In the genomic region with DNA sequence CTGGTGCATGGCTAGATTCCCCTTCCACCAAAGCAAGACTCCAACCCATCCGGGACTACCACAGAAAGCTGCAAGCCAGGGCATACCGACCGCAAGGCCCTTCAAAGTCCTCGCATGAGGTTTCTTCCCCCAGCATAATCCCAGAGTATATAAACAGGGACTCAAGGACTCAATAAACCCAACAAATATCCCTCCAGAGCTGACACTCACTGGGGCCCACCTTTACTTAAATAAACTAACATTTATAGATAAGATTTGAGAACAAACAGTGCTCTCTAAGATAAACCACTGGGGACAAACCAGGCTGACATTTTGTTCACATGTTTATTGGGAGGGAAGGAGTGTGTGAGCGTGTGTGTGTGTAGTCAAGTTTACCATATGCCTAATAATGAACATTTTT, we compare ENCODE assay signal across 17 cellular contexts.
DNase-seq lines count a peak whose midpoint lies in the region; ATAC-seq, FAIRE-seq and TF ChIP-seq lines count a peak whose summit lies in the region.
"Had no signal": no experiment of that assay in that cellular context is flagged by ENCODE, and none has a peak within 500 bp of the region (broad histone marks: within the 10 kb centered on the region; RNA-seq: fewer than 3 reads in every experiment).

No MANE protein-coding gene starts in this region.

- ATAC-seq in activated T-cell treated with anti-CD3 and anti-CD28 coated beads, Interleukin-2, amount 50 U/mL, for 72 hours (replicated peaks in 1 of 2): no peak
- ATAC-seq: A549 had no signal

- H3K27me3 Mint-ChIP-seq in astrocyte (ENCODE audit: low read depth, unreplicated experiment): no peaks in the 10 kb centered on the region
- H3K27me3 Mint-ChIP-seq in activated T-cell treated with anti-CD3 and anti-CD28 coated beads, Interleukin-2, amount 50 U/mL, for 72 hours (ENCODE audit: low read depth): no peaks in the 10 kb centered on the region
- peaks cover 4% of the 10 kb centered on the region for H3K27me3 Mint-ChIP-seq in activated naive CD4-positive, alpha-beta T cell treated with anti-CD3 and anti-CD28 coated beads for 36 hours (ENCODE audit: low read depth)

- H3K9ac ChIP-seq in astrocyte (ENCODE audit: low read length): no peak overlapping the region

- CTCF ChIA-PET in HEK293 (lab: Yijun Ruan, JAX): no interaction called here
- CTCF ChIA-PET in activated naive CD4-positive, alpha-beta T cell treated with anti-CD3 and anti-CD28 coated beads for 36 hours (lab: Charles Lee): no interaction called here

- H2AFZ ChIP-seq in ACC112 (ENCODE audit: low read length, unreplicated experiment) (no peak overlapping the region), astrocyte (ENCODE audit: low read depth, low read length) (no peak overlapping the region), osteoblast (ENCODE audit: low read length) (no peak overlapping the region)

- H4K20me1 ChIP-seq in astrocyte (ENCODE audit: insufficient read depth, low read length) (no peaks in the 10 kb centered on the region), osteoblast (ENCODE audit: insufficient read depth, low read length) (no peaks in the 10 kb centered on the region)

- peaks cover 2% of the 10 kb centered on the region for H3K9me3 Mint-ChIP-seq in astrocyte (ENCODE audit: unreplicated experiment)
- peaks cover 10 to 14% of the 10 kb centered on the region in 2 donors for H3K9me3 Mint-ChIP-seq in activated T-cell treated with anti-CD3 and anti-CD28 coated beads, Interleukin-2, amount 50 U/mL, for 72 hours
- H3K9me3 Mint-ChIP-seq in activated naive CD4-positive, alpha-beta T cell treated with anti-CD3 and anti-CD28 coated beads for 36 hours: peaks cover 14% of the 10 kb centered on the region

- H3K36me3 ChIP-seq in ACC112 (ENCODE audit: insufficient read depth, low read length): 0 out of 2 replicates have a peak, but pooled peaks cover 5% of the 10 kb centered on the region
- H3K36me3 ChIP-seq in HEK293 (ENCODE audit: control insufficient read depth in 2 of 2, insufficient read depth in 1 of 2, low read length in 2 of 2): no peaks in the 10 kb centered on the region
- peaks cover 5% of the 10 kb centered on the region for H3K36me3 ChIP-seq in astrocyte (ENCODE audit: insufficient read depth, low read length)
- peaks cover 25% of the 10 kb centered on the region for H3K36me3 ChIP-seq in osteoblast (ENCODE audit: insufficient read depth, low read length)

- H3K4me3 Mint-ChIP-seq in astrocyte (ENCODE audit: unreplicated experiment): no peak overlapping the region
- H3K4me3 Mint-ChIP-seq in activated T-cell treated with anti-CD3 and anti-CD28 coated beads, Interleukin-2, amount 50 U/mL, for 72 hours: no peak overlapping the region
- H3K4me3 Mint-ChIP-seq in activated naive CD4-positive, alpha-beta T cell treated with anti-CD3 and anti-CD28 coated beads for 36 hours: no peak overlapping the region
- H3K4me3 Mint-ChIP-seq: CD14-positive monocyte had no signal

- H3K9me3 ChIP-seq in HEK293 (ENCODE audit: control insufficient read depth, insufficient read depth, low read depth, low read length) (no peaks in the 10 kb centered on the region), astrocyte (ENCODE audit: insufficient read depth, low read depth, low read length) (peaks cover 7% of the 10 kb centered on the region), osteoblast (ENCODE audit: low read depth, low read length) (no peaks in the 10 kb centered on the region)
- H3K9me3 ChIP-seq: A549 had no signal

- no peaks in the 10 kb centered on the region for H3K27me3 ChIP-seq in ACC112 (ENCODE audit: insufficient read depth, low read length)
- H3K27me3 ChIP-seq in astrocyte (ENCODE audit: insufficient read depth, low read length): no peaks in the 10 kb centered on the region
- H3K27me3 ChIP-seq in osteoblast (ENCODE audit: insufficient read depth, low read length): no peaks in the 10 kb centered on the region

- H3K79me2 ChIP-seq in ACC112 (ENCODE audit: control insufficient read depth, insufficient read depth, low read length, unreplicated experiment) (peaks cover 11% of the 10 kb centered on the region), astrocyte (ENCODE audit: insufficient read depth, low read length) (peaks cover 34% of the 10 kb centered on the region), osteoblast (ENCODE audit: insufficient read depth, low read length) (peaks cover 22% of the 10 kb centered on the region)

- no peak for TF ChIP-seq CTCF in HEK293 (tag by site-specific recombination; IDR thresholded peaks at IDR 0.05)
- TF ChIP-seq CTCF in astrocyte (IDR thresholded peaks at IDR 0.05; ENCODE audit: insufficient read depth, low read depth, low read length): no peak
- no peak for TF ChIP-seq CTCF in osteoblast (IDR thresholded peaks at IDR 0.05; ENCODE audit: extremely low read depth, low read depth, low read length)

- FAIRE-seq in astrocyte (lab: Jason Lieb, UNC): no peak
- FAIRE-seq: A549, GM18507 had no signal

- H3K4me2 ChIP-seq in astrocyte (ENCODE audit: low read length) (no peak overlapping the region), osteoblast (ENCODE audit: insufficient read depth, low read length) (no peak overlapping the region)
- H3K4me2 ChIP-seq: A549 had no signal

- peaks cover 33% of the 10 kb centered on the region for H3K4me1 Mint-ChIP-seq in astrocyte (ENCODE audit: low read depth, unreplicated experiment)
- no peaks in the 10 kb centered on the region for H3K4me1 Mint-ChIP-seq in activated T-cell treated with anti-CD3 and anti-CD28 coated beads, Interleukin-2, amount 50 U/mL, for 72 hours (ENCODE audit: low read depth)
- H3K4me1 Mint-ChIP-seq in activated naive CD4-positive, alpha-beta T cell treated with anti-CD3 and anti-CD28 coated beads for 36 hours (ENCODE audit: low read depth): no peaks in the 10 kb centered on the region

- no peak overlapping the region for H3K4me3 ChIP-seq in ACC112 (ENCODE audit: low read depth, low read length)
- no peak overlapping the region for H3K4me3 ChIP-seq in HEK293 (ENCODE audit: low read depth, low read length)
- no peak overlapping the region for H3K4me3 ChIP-seq in astrocyte (ENCODE audit: insufficient read depth, low read depth, low read length)
- no peak overlapping the region for H3K4me3 ChIP-seq in osteoblast (ENCODE audit: insufficient read depth, low read length)
- H3K4me3 ChIP-seq: A549 had no signal

- peaks cover 69% of the 10 kb centered on the region for H3K4me1 ChIP-seq in ACC112 (ENCODE audit: control insufficient read depth, insufficient read depth, low read length, unreplicated experiment)
- H3K4me1 ChIP-seq in HEK293 (ENCODE audit: control insufficient read depth, insufficient read depth, low read length): peaks cover 46% of the 10 kb centered on the region
- H3K4me1 ChIP-seq in astrocyte (ENCODE audit: insufficient read depth, low read length): peaks cover 51% of the 10 kb centered on the region
- H3K4me1 ChIP-seq in osteoblast (ENCODE audit: insufficient read depth, low read length): peaks cover 50% of the 10 kb centered on the region

- DNase-seq in astrocyte (ENCODE audit: low read depth): no peak
- no peak for DNase-seq in osteoblast (ENCODE audit: insufficient read length, low spot score, missing footprints)
- DNase-seq in activated T-cell treated with anti-CD3 and anti-CD28 coated beads, Interleukin-2, amount 50 U/mL, for 72 hours: no peak
- DNase-seq in activated naive CD4-positive, alpha-beta T cell treated with anti-CD3 and anti-CD28 coated beads for 36 hours: no peak
- no peak for DNase-seq in NCI-H446 treated with DMSO at 0.1 percent for 48 hours (lab: John Stamatoyannopoulos, UW)
- DNase-seq: COR-L47, DMS153, Karpas-422, NCI-H1417, NCI-H2029 treated with DMSO at 0.1 percent for 48 hours, NCI-H526, SIG-M5 had no signal

- H3K27ac Mint-ChIP-seq in astrocyte (ENCODE audit: unreplicated experiment): no peak overlapping the region
- no peak overlapping the region for H3K27ac Mint-ChIP-seq in activated T-cell treated with anti-CD3 and anti-CD28 coated beads, Interleukin-2, amount 50 U/mL, for 72 hours
- H3K27ac Mint-ChIP-seq in activated naive CD4-positive, alpha-beta T cell treated with anti-CD3 and anti-CD28 coated beads for 36 hours: no peak overlapping the region
- H3K27ac Mint-ChIP-seq: CD14-positive monocyte had no signal

- H3K27ac ChIP-seq in ACC112 (ENCODE audit: low read depth, low read length) (peak overlapping the region; percentile 64), HEK293 (ENCODE audit: extremely low read depth, low read depth, low read length) (peak overlapping the region; percentile 94), astrocyte (ENCODE audit: low read depth, low read length) (peak overlapping the region; percentile 10), osteoblast (ENCODE audit: low read depth, low read length) (peak overlapping the region; percentile 38)

- POLR2A ChIA-PET in HEK293 (lab: Yijun Ruan, JAX): no interaction called here

- H3K36me3 Mint-ChIP-seq in astrocyte (ENCODE audit: low read depth, unreplicated experiment): peaks cover 18% of the 10 kb centered on the region
- peaks cover 7 to 9% of the 10 kb centered on the region in 2 donors for H3K36me3 Mint-ChIP-seq in activated T-cell treated with anti-CD3 and anti-CD28 coated beads, Interleukin-2, amount 50 U/mL, for 72 hours (ENCODE audit: insufficient read depth in 2 of 2)
- no peaks in the 10 kb centered on the region for H3K36me3 Mint-ChIP-seq in activated naive CD4-positive, alpha-beta T cell treated with anti-CD3 and anti-CD28 coated beads for 36 hours (ENCODE audit: low read depth)
- H3K36me3 Mint-ChIP-seq: CD14-positive monocyte had no signal

- intact Hi-C loops in activated naive CD4-positive, alpha-beta T cell treated with anti-CD3 and anti-CD28 coated beads for 36 hours (cut with micrococcal nuclease): no loop called here

TF ChIP-seq in HEK293, 187 proteins besides CTCF, POLR2A, EP300 and RAD21 (continues in another document):
- TF ChIP-seq ZNF707 (tag by site-specific recombination; IDR thresholded peaks at IDR 0.05) (no peak), ZNF223 (tag by site-specific recombination; IDR thresholded peaks at IDR 0.05) (no peak)
- TF ChIP-seq, protein P1, sequence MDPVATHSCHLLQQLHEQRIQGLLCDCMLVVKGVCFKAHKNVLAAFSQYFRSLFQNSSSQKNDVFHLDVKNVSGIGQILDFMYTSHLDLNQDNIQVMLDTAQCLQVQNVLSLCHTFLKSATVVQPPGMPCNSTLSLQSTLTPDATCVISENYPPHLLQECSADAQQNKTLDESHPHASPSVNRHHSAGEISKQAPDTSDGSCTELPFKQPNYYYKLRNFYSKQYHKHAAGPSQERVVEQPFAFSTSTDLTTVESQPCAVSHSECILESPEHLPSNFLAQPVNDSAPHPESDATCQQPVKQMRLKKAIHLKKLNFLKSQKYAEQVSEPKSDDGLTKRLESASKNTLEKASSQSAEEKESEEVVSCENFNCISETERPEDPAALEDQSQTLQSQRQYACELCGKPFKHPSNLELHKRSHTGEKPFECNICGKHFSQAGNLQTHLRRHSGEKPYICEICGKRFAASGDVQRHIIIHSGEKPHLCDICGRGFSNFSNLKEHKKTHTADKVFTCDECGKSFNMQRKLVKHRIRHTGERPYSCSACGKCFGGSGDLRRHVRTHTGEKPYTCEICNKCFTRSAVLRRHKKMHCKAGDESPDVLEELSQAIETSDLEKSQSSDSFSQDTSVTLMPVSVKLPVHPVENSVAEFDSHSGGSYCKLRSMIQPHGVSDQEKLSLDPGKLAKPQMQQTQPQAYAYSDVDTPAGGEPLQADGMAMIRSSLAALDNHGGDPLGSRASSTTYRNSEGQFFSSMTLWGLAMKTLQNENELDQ (tag by site-specific recombination; IDR thresholded peaks at IDR 0.05; ENCODE audit: low read depth): no peak

Comparison
In these comparisons a context has a peak if more than half of its experiments do, and no peak if none do; other contexts are left out.
1. H3K27ac ChIP-seq: peak in every context shown above with its lines; median percentile 94 in HEK293; 64 in ACC112; 38 in osteoblast; 10 in astrocyte.